8 cellular contexts compared by ENCODE assay signal in the genomic region with DNA sequence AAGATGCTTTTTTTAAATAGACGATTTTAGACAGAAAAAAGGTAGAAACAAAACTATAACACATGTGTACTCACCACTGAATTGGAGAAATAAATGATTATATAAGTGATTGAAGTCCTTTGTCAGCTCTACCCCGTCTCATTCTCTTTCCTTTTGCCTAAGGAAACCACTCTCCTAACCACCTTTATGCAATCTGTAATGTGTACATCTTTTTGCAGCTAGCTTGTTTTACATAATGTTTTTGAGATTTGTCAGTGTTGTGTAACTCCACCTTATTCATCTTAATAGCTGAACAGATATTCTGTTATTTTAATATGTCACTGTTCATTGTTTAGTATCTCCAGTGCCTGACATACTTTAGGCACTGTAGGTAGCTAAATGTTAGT. TPM values are rescaled to one million over a fixed set of nuclear protein-coding genes. Genes with fewer than 3 reads are reported as not detected.
DNase-seq lines count a peak whose midpoint lies in the region; ATAC-seq and TF ChIP-seq lines count a peak whose summit lies in the region.

No MANE protein-coding gene starts in this region.

- H3K36me3 ChIP-seq in iPS-15b (ENCODE audit: control insufficient read depth, insufficient read depth, low read length) (no peaks in the 10 kb centered on the region), stomach (peaks cover 7 to 16% (median 14%) of the 10 kb centered on the region in 4 donors)

- CTCF ChIA-PET in activated CD8-positive, alpha-beta T cell treated with anti-CD3 and anti-CD28 coated beads for 36 hours (lab: Charles Lee) = interaction anchor here (0.6 to 2.4 kb wide), 8 partner anchors 12 to 286 kb away, joined by 3 to 8 read pairs (median 4); a partner anchor contains a TSS

- TF ChIP-seq CTCF in activated CD8-positive, alpha-beta T cell treated with anti-CD3 and anti-CD28 coated beads for 36 hours (IDR thresholded peaks at IDR 0.05) = no peak
- no peak for TF ChIP-seq CTCF in stomach (IDR thresholded peaks at IDR 0.05)

- H3K4me3 Mint-ChIP-seq in activated CD8-positive, alpha-beta T cell treated with anti-CD3 and anti-CD28 coated beads for 36 hours = peak overlapping the region; percentile 100

- POLR2A ChIA-PET in activated CD8-positive, alpha-beta T cell treated with anti-CD3 and anti-CD28 coated beads for 36 hours (lab: Charles Lee) = interaction anchor here (1.2 to 2.4 kb wide), 4 partner anchors 12 to 280 kb away, joined by 3 to 18 read pairs (median 4); a partner anchor contains a TSS

- ATAC-seq in activated CD8-positive, alpha-beta T cell treated with anti-CD3 and anti-CD28 coated beads for 36 hours = no peak

- H3K27ac ChIP-seq in stomach = peak overlapping the region in 4 of 5 donors; percentile 89 to 96 (median 93)

- H3K4me1 Mint-ChIP-seq in activated CD8-positive, alpha-beta T cell treated with anti-CD3 and anti-CD28 coated beads for 36 hours (ENCODE audit: low read depth) = peaks cover 45% of the 10 kb centered on the region

- H3K9me3 Mint-ChIP-seq in activated CD8-positive, alpha-beta T cell treated with anti-CD3 and anti-CD28 coated beads for 36 hours = no peaks in the 10 kb centered on the region

- H3K27me3 ChIP-seq in iPS-15b (ENCODE audit: control insufficient read depth, insufficient read depth, low read length) = no peaks in the 10 kb centered on the region
- H3K27me3 ChIP-seq in stomach = no peaks in the 10 kb centered on the region

- peak overlapping the region; percentile 97 for H3K9ac ChIP-seq in iPS-15b (ENCODE audit: low read depth, low read length)

- no peak for TF ChIP-seq POLR2A in stomach (IDR thresholded peaks at IDR 0.05)

- H3K9me3 ChIP-seq in iPS-15b (ENCODE audit: control insufficient read depth, insufficient read depth, low read length) (no peaks in the 10 kb centered on the region), stomach (no peaks in the 10 kb centered on the region)

- no peaks in the 10 kb centered on the region for H3K27me3 Mint-ChIP-seq in activated CD8-positive, alpha-beta T cell treated with anti-CD3 and anti-CD28 coated beads for 36 hours

- intact Hi-C loops in activated CD8-positive, alpha-beta T cell treated with anti-CD3 and anti-CD28 coated beads for 36 hours (cut with micrococcal nuclease) = no loop called here
- intact Hi-C loops in stomach (cut with DNase I; ENCODE audit: low total_unique reads) = no loop called here

- H3K4me3 ChIP-seq in iPS-15b (ENCODE audit: low read depth, low read length) (peak overlapping the region; percentile 94), stomach (peak overlapping the region; percentile 64 to 78 (median 70))

- 0 to 3% (median 2%) methylated on average over 2 of the region's 2 CpGs for WGBS in stomach, 5 donors

- DNase-seq in NCI-H82 (lab: John Stamatoyannopoulos, UW) = peak; percentile 31
- DNase-seq in NCI-H82 treated with DMSO at 0.1 percent for 48 hours (lab: John Stamatoyannopoulos, UW; ENCODE audit: unreplicated experiment) = no peak
- no peak for DNase-seq in activated CD8-positive, alpha-beta T cell treated with anti-CD3 and anti-CD28 coated beads for 36 hours
- DNase-seq in stomach = no peak
- DNase-seq in AG08396 (ENCODE audit: low spot score) = no peak
- DNase-seq in UCSD-AML1 (lab: John Stamatoyannopoulos, UW; ENCODE audit: unreplicated experiment) = no peak
- DNase-seq in hippocampal formation (lab: John Stamatoyannopoulos, UW) = no peak

- H3K36me3 Mint-ChIP-seq in activated CD8-positive, alpha-beta T cell treated with anti-CD3 and anti-CD28 coated beads for 36 hours (ENCODE audit: low read depth) = peaks cover 32% of the 10 kb centered on the region

- TF ChIP-seq EP300 in stomach (IDR thresholded peaks at IDR 0.05) = no peak

- H3K27ac Mint-ChIP-seq in activated CD8-positive, alpha-beta T cell treated with anti-CD3 and anti-CD28 coated beads for 36 hours = peak overlapping the region; percentile 99

- H3K4me1 ChIP-seq in iPS-15b (ENCODE audit: control insufficient read depth, insufficient read depth, low read length) (peaks cover 25% of the 10 kb centered on the region), stomach (peaks cover 0 to 63% (median 28%) of the 10 kb centered on the region in 4 donors)

RNA-seq across cellular contexts. Expression of a gene that starts 0.7 kb away (rescaled TPM):
- 10 to 100 TPM in 1 of 2 experiments, 1 to 10 TPM in 1; 8.9 to 11.1 TPM for total RNA-seq in activated CD8-positive, alpha-beta T cell treated with anti-CD3 and anti-CD28 coated beads for 36 hours
- 10 to 100 TPM; 18.7 to 49.6 (median 25.2) TPM for total RNA-seq in stomach
- 10 to 100 TPM; 55.5 to 86.1 (median 55.7) TPM for polyA plus RNA-seq in stomach

RNA-seq across cellular contexts. Expression of a gene that starts 20.5 kb away (rescaled TPM):
- total RNA-seq in activated CD8-positive, alpha-beta T cell treated with anti-CD3 and anti-CD28 coated beads for 36 hours = under 1 TPM; 0.20 to 0.65 TPM
- total RNA-seq in stomach = 1 to 10 TPM in 2 of 5 donors, not detected in 3; 3.3 to 8.4 TPM
- 1 to 10 TPM; 2.1 to 2.8 (median 2.7) TPM for polyA plus RNA-seq in stomach

RNA-seq across cellular contexts. Expression of a gene that starts 27.2 kb away (rescaled TPM):
- total RNA-seq in activated CD8-positive, alpha-beta T cell treated with anti-CD3 and anti-CD28 coated beads for 36 hours = 10 to 100 TPM; 27.5 to 32.2 TPM
- total RNA-seq in stomach = 100 to 1,000 TPM in 3 of 5 donors, 10 to 100 TPM in 2; 15.6 to 196 (median 108) TPM
- polyA plus RNA-seq in stomach = 10 to 100 TPM; 36.4 to 75.5 (median 44.3) TPM
